24 cellular contexts compared by ENCODE assay signal in genomic region chr12:39660101-39660500, GRCh38. TPM values are rescaled to one million over a fixed set of nuclear protein-coding genes. Genes with fewer than 3 reads are reported as not detected.
DNase-seq lines count a peak whose midpoint lies in the region; ATAC-seq and TF ChIP-seq lines count a peak whose summit lies in the region.
"Had no signal": no experiment of that assay in that cellular context is flagged by ENCODE, and none has a peak within 500 bp of the region (broad histone marks: within the 10 kb centered on the region; RNA-seq: fewer than 3 reads in every experiment).

No MANE protein-coding gene starts in this region.

- CTCF ChIA-PET in WTC11 (lab: Charles Lee): interaction anchor here (0.5 kb wide), 1 partner anchor 386 kb away, joined by 5 read pairs; no protein-coding TSS in a partner anchor

- no peaks in the 10 kb centered on the region for H3K9me3 Mint-ChIP-seq in GM23338
- H3K9me3 Mint-ChIP-seq in WTC11: no peaks in the 10 kb centered on the region
- no peaks in the 10 kb centered on the region for H3K9me3 Mint-ChIP-seq in neural progenitor cell

- no peaks in the 10 kb centered on the region for H3K79me1 ChIP-seq in mesendoderm (ENCODE audit: low read length)

- no peak overlapping the region for H3K9ac ChIP-seq in mesendoderm (ENCODE audit: low read length)
- no peak overlapping the region for H3K9ac ChIP-seq in neural progenitor cell
- H3K9ac ChIP-seq: BLaER1 treated with 17β-estradiol and CSF1 and Interleukin-3, amounts not matched to agents 10 nM and 100 nM had no signal

- H3K36me3 Mint-ChIP-seq in GM23338 (ENCODE audit: low read depth) (no peaks in the 10 kb centered on the region), WTC11 (no peaks in the 10 kb centered on the region), neural progenitor cell (no peaks in the 10 kb centered on the region)
- H3K36me3 Mint-ChIP-seq: CD14-positive monocyte had no signal

- no peak overlapping the region for H3K23ac ChIP-seq in mesendoderm (ENCODE audit: low read length)

- H3K36me3 ChIP-seq in GM23338 (ENCODE audit: insufficient read depth): no peaks in the 10 kb centered on the region
- H3K36me3 ChIP-seq in mesendoderm (ENCODE audit: control insufficient read depth, insufficient read depth, low read length): no peaks in the 10 kb centered on the region
- H3K36me3 ChIP-seq in neural progenitor cell: no peaks in the 10 kb centered on the region
- no peaks in the 10 kb centered on the region for H3K36me3 ChIP-seq in right lobe of liver
- H3K36me3 ChIP-seq in tibial artery: no peaks in the 10 kb centered on the region
- H3K36me3 ChIP-seq: BE2C; BLaER1 treated with 17β-estradiol and CSF1 and Interleukin-3, amounts not matched to agents 10 nM and 100 nM had no signal

- TF ChIP-seq CTCF in GM23338 (conservative IDR thresholded peaks at IDR 0.05; ENCODE audit: low read depth in 2 of 2): no peak
- no peak for TF ChIP-seq CTCF in WTC11 (IDR thresholded peaks at IDR 0.05)
- TF ChIP-seq CTCF in neural progenitor cell (IDR thresholded peaks at IDR 0.05): no peak
- TF ChIP-seq CTCF in right lobe of liver (IDR thresholded peaks at IDR 0.05): no peak
- TF ChIP-seq CTCF in tibial artery (IDR thresholded peaks at IDR 0.05): no peak

- no peak overlapping the region for H3K27ac Mint-ChIP-seq in GM23338
- no peak overlapping the region for H3K27ac Mint-ChIP-seq in WTC11
- H3K27ac Mint-ChIP-seq in neural progenitor cell: peak overlapping the region; percentile 62
- H3K27ac Mint-ChIP-seq: CD14-positive monocyte; CD4-positive, alpha-beta T cell; CD8-positive, alpha-beta memory T cell had no signal

- no peak overlapping the region for H4K8ac ChIP-seq in mesendoderm (ENCODE audit: low read depth, low read length)

- no peak overlapping the region for H3K18ac ChIP-seq in mesendoderm (ENCODE audit: low read length)

- no peak overlapping the region for H2BK120ac ChIP-seq in mesendoderm (ENCODE audit: low read depth, low read length)

- H3K4me1 ChIP-seq in GM23338 (ENCODE audit: insufficient read depth): no peaks in the 10 kb centered on the region
- H3K4me1 ChIP-seq in mesendoderm (ENCODE audit: control insufficient read depth, low read depth, low read length): no peaks in the 10 kb centered on the region
- H3K4me1 ChIP-seq in neural progenitor cell: no peaks in the 10 kb centered on the region
- H3K4me1 ChIP-seq in right lobe of liver: no peaks in the 10 kb centered on the region
- H3K4me1 ChIP-seq in tibial artery: no peaks in the 10 kb centered on the region
- H3K4me1 ChIP-seq: A549, BE2C had no signal

- H3K27me3 Mint-ChIP-seq in GM23338 (ENCODE audit: insufficient read depth, low read depth, poor library complexity) (no peaks in the 10 kb centered on the region), WTC11 (ENCODE audit: low read depth) (peaks cover 23% of the 10 kb centered on the region), neural progenitor cell (ENCODE audit: insufficient read depth, low read depth) (no peaks in the 10 kb centered on the region)
- H3K27me3 Mint-ChIP-seq: CD4-positive, alpha-beta T cell; CD8-positive, alpha-beta memory T cell had no signal

- POLR2A ChIA-PET in WTC11 (lab: Charles Lee): no interaction called here

- H3K4me2 ChIP-seq in GM23338 (no peak overlapping the region), mesendoderm (ENCODE audit: low read length) (no peak overlapping the region), neural progenitor cell (no peak overlapping the region)
- H3K4me2 ChIP-seq: A549; BLaER1 treated with 17β-estradiol and CSF1 and Interleukin-3, amounts not matched to agents 10 nM and 100 nM had no signal

- H3F3A ChIP-seq in GM23338 (replicated peaks; ENCODE audit: low read depth): no peaks in the 10 kb centered on the region
- H3F3A ChIP-seq in neural progenitor cell (ENCODE audit: low read depth): peaks cover 9% of the 10 kb centered on the region

- no peak overlapping the region for H4K5ac ChIP-seq in mesendoderm (ENCODE audit: low read length)

- H3K27ac ChIP-seq in GM23338 (ENCODE audit: low read depth) (no peak overlapping the region), mesendoderm (ENCODE audit: low read depth, low read length) (no peak overlapping the region), neural progenitor cell (no peak overlapping the region), right lobe of liver (no peak overlapping the region), tibial artery (no peak overlapping the region)
- H3K27ac ChIP-seq: A549; BLaER1 treated with 17β-estradiol and CSF1 and Interleukin-3, amounts not matched to agents 10 nM and 100 nM had no signal

- H3K4me3 ChIP-seq in GM23338 (no peak overlapping the region), mesendoderm (ENCODE audit: low read length) (no peak overlapping the region), neural progenitor cell (no peak overlapping the region), right lobe of liver (no peak overlapping the region), tibial artery (no peak overlapping the region)
- H3K4me3 ChIP-seq: A549; BLaER1 treated with 17β-estradiol and CSF1 and Interleukin-3, amounts not matched to agents 10 nM and 100 nM; GM12878 had no signal

- no peak overlapping the region for H3K4ac ChIP-seq in mesendoderm (ENCODE audit: low read depth, low read length)

- no peak for TF ChIP-seq POLR2A in right lobe of liver (IDR thresholded peaks at IDR 0.05)

- H4K20me1 ChIP-seq in GM23338 (replicated peaks; ENCODE audit: insufficient read depth) (no peaks in the 10 kb centered on the region), neural progenitor cell (ENCODE audit: low read depth) (no peaks in the 10 kb centered on the region)
- H4K20me1 ChIP-seq: BLaER1 treated with 17β-estradiol and CSF1 and Interleukin-3, amounts not matched to agents 10 nM and 100 nM had no signal

- WGBS in mesendoderm (ENCODE audit: extremely low coverage, insufficient coverage, low lambda C conversion rate): no CpG with 5 or more reads among the region's 2 CpGs
- 92% methylated on average over 2 of the region's 2 CpGs for WGBS in right lobe of liver (ENCODE audit: insufficient coverage, low coverage, low lambda C conversion rate, missing lambda C conversion rate)

- no peak overlapping the region for H2BK5ac ChIP-seq in mesendoderm (ENCODE audit: low read length)

- no peak overlapping the region for H2BK15ac ChIP-seq in mesendoderm (replicated peaks; ENCODE audit: low read depth)

- H2AK5ac ChIP-seq in mesendoderm (ENCODE audit: low read length): no peak overlapping the region

- no peak overlapping the region for H2AFZ ChIP-seq in GM23338
- no peak overlapping the region for H2AFZ ChIP-seq in neural progenitor cell (replicated peaks)

- DNase-seq in GM23338 (ENCODE audit: low spot score) (peak; percentile 5), WTC11 (ENCODE audit: low spot score) (no peak), mesendoderm (peak; percentile 18), neural progenitor cell (ENCODE audit: low spot score) (peak; percentile 52), right lobe of liver (no peak), NCI-H1694 (lab: John Stamatoyannopoulos, UW) (no peak), tibial artery (no peak)
- DNase-seq: 8988T; ACHN; AML-193; BE2C; CD4-positive, alpha-beta T cell; CD8-positive, alpha-beta memory T cell; DMS 273 treated with DMSO at 0.1 percent for 48 hours; DMS79; EL; GDM1; GOT3; H9 had no signal

- no peak overlapping the region for H3K4me3 Mint-ChIP-seq in GM23338
- H3K4me3 Mint-ChIP-seq in WTC11: no peak overlapping the region
- no peak overlapping the region for H3K4me3 Mint-ChIP-seq in neural progenitor cell
- H3K4me3 Mint-ChIP-seq: CD14-positive monocyte; CD4-positive, alpha-beta T cell; CD8-positive, alpha-beta memory T cell; H9 had no signal

- ATAC-seq in GM23338: peak; percentile 75
- peak; percentile 41 for ATAC-seq in WTC11
- ATAC-seq in right lobe of liver: no peak
- ATAC-seq: A549, GM12878, HCT116 had no signal

- H3K9me3 ChIP-seq in neural progenitor cell (ENCODE audit: low read depth): no peaks in the 10 kb centered on the region
- no peaks in the 10 kb centered on the region for H3K9me3 ChIP-seq in right lobe of liver
- no peaks in the 10 kb centered on the region for H3K9me3 ChIP-seq in tibial artery
- H3K9me3 ChIP-seq: A549; BE2C; BLaER1 treated with 17β-estradiol and CSF1 and Interleukin-3, amounts not matched to agents 10 nM and 100 nM had no signal

- H3K27me3 ChIP-seq in GM23338 (ENCODE audit: insufficient read depth) (no peaks in the 10 kb centered on the region), mesendoderm (ENCODE audit: insufficient read depth, low read length, poor library complexity) (no peaks in the 10 kb centered on the region), neural progenitor cell (peaks cover 15% of the 10 kb centered on the region), right lobe of liver (no peaks in the 10 kb centered on the region), tibial artery (no peaks in the 10 kb centered on the region)
- H3K27me3 ChIP-seq: BE2C; BLaER1 treated with 17β-estradiol and CSF1 and Interleukin-3, amounts not matched to agents 10 nM and 100 nM had no signal

- H3K4me1 Mint-ChIP-seq in GM23338 (no peaks in the 10 kb centered on the region), WTC11 (no peaks in the 10 kb centered on the region), neural progenitor cell (no peaks in the 10 kb centered on the region)
- H3K4me1 Mint-ChIP-seq: CD14-positive monocyte had no signal

- H3K56ac ChIP-seq in mesendoderm (ENCODE audit: low read length): no peak overlapping the region

- H3K9me2 ChIP-seq in GM23338 (ENCODE audit: insufficient read depth): no peaks in the 10 kb centered on the region

- H3K79me2 ChIP-seq in GM23338 (replicated peaks; ENCODE audit: insufficient read depth) (no peaks in the 10 kb centered on the region), mesendoderm (ENCODE audit: control insufficient read depth, insufficient read depth, low read length) (no peaks in the 10 kb centered on the region), neural progenitor cell (ENCODE audit: low read depth) (no peaks in the 10 kb centered on the region)

- intact Hi-C loops in right lobe of liver (cut with DNase I) (no loop called here), tibial artery (cut with DNase I; ENCODE audit: low total_unique reads) (no loop called here)

TF ChIP-seq in GM23338, 12 proteins besides CTCF, POLR2A, EP300 and RAD21 (continues in another document):
- TF ChIP-seq JUNB (IDR thresholded peaks at IDR 0.05; ENCODE audit: unreplicated experiment): no peak

TF ChIP-seq in WTC11, 78 proteins besides CTCF, POLR2A, EP300 and RAD21 (continues in another document):
- TF ChIP-seq EMX1 (CRISPR knock-in tag; IDR thresholded peaks at IDR 0.05): no peak

RNA-seq across cellular contexts. Expression of gene ABCD2, which starts 40.5 kb away (rescaled TPM):
- total RNA-seq in GM23338 (2014; rRNA removed; shearing (Covaris generic)): 0.04 TPM in 1 of 2 replicates, not detected in the other
- polyA plus RNA-seq in GM23338 (2016; fragmentation: Nextera tagmentation; extraction: Ambion mirVana): not detected in 2 replicates
- total RNA-seq in WTC11 (2021): 0.05 TPM in 2 of 3 replicates, not detected in the other
- polyA plus RNA-seq in mesendoderm (2013, experiment 1 of 2): under 0.01 TPM
- 0.01 TPM for polyA plus RNA-seq in mesendoderm (2013, experiment 2 of 2)
- 0.04 TPM in 1 of 2 replicates, not detected in the other for total RNA-seq in neural progenitor cell (ENCODE audit: low replicate concordance)
- under 1 TPM in 4 of 6 experiments, not detected in 2; 0.05 to 0.25 (median 0.09) TPM for total RNA-seq in right lobe of liver
- total RNA-seq: H9 had no signal
- polyA plus RNA-seq: CD14-positive monocyte had no signal

Comparison
In these comparisons a context has a peak if more than half of its experiments do, and no peak if none do; other contexts are left out.
1. ATAC-seq: peak in GM23338 (single experiment) and WTC11 (single experiment); none in right lobe of liver (0 of 4).
2. DNase-seq: peak in GM23338 (single experiment), mesendoderm (single experiment) and neural progenitor cell (single experiment); none in WTC11 (single experiment), right lobe of liver (0 of 3), NCI-H1694 (single experiment) and tibial artery (0 of 2).